In the genomic region with DNA sequence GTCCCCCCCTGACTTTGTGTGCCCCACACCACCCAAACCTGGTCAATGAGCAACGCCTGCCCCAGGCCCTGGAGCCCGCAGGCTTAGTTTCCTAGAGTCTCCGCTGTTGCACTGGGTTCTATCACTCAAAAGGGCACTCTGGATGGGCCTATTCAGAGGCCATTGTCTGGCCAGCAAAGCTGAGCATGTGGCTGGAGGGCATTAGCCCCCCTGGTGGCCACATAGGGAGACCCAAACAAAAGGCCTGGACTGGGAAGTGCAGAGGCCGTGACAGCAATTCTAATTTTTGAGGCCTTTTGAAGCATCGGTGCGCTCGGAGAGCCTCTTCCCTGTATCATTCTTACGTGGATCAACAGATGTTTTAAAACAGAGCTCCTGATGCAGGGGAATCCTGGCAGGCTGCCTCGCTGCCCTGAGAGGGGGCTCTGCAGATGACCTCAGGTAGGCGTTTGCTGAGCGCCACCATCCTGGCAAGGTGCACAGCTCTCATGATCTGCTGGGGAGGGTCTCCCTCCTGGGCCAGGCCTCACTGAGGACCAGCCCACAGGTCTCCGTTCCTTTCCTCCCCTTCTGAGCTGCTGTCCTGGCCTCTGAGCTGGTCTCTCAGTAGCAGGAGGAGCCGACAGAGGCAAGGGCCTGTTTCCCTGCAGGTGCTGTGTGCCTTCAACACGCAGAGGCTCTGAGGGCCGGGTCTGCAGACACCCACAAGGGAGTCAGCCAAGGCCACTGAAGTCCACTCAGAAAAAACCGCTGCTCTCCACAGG, we compare ENCODE assay signal across 24 cellular contexts.
"Had no signal": no experiment of that assay in that cellular context is flagged by ENCODE, and none has a peak within 500 bp of the region (broad histone marks: within the 10 kb centered on the region; RNA-seq: fewer than 3 reads in every experiment).

No MANE protein-coding gene starts in this region.

- H3K27ac ChIP-seq: cardiac muscle cell, epithelial cell of prostate, psoas muscle, skin epidermis had no signal

- H3K4me3 ChIP-seq: cardiac muscle cell, psoas muscle, skin epidermis had no signal

- H3K36me3 ChIP-seq: cardiac muscle cell had no signal

- H3K36me3 Mint-ChIP-seq: activated naive CD8-positive, alpha-beta T cell treated with anti-CD3 and anti-CD28 coated beads for 36 hours had no signal

- H3K9me3 Mint-ChIP-seq: activated CD4-positive, alpha-beta T cell treated with anti-CD3 and anti-CD28 coated beads, Interleukin-2, amount 10 ng/mL, durations not matched to agents 7 days and 5 days; activated naive CD8-positive, alpha-beta T cell treated with anti-CD3 and anti-CD28 coated beads for 36 hours; activated T-cell treated with anti-CD3 and anti-CD28 coated beads, Interleukin-2, amount 50 U/mL, for 72 hours; dendritic cell treated with granulocyte-macrophage colony-stimulating factor and Interleukin-4, amounts not matched to agents 40 ng/mL and 50 ng/mL, for 4 days; nephron had no signal

- ATAC-seq: activated CD4-positive, CD25-positive, alpha-beta regulatory T cell treated with anti-CD3 and anti-CD28 coated beads, Interleukin-2, amount 50 U/mL, for 24 hours; activated T-cell treated with anti-CD3 and anti-CD28 coated beads, Interleukin-2, amount 50 U/mL, for 72 hours; effector memory CD8-positive, alpha-beta T cell; left lobe of liver; psoas muscle; stimulated activated naive CD8-positive, alpha-beta T cell treated with anti-CD3 and anti-CD28 coated beads, Interleukin-15, amount 100 ng/mL, for 72 hours had no signal

- H3K27me3 Mint-ChIP-seq: activated CD4-positive, alpha-beta T cell treated with anti-CD3 and anti-CD28 coated beads, Interleukin-2, amount 10 ng/mL, durations not matched to agents 7 days and 5 days; activated naive CD8-positive, alpha-beta T cell treated with anti-CD3 and anti-CD28 coated beads for 36 hours; dendritic cell treated with granulocyte-macrophage colony-stimulating factor and Interleukin-4, amounts not matched to agents 40 ng/mL and 50 ng/mL, for 4 days; stimulated activated naive CD8-positive, alpha-beta T cell treated with anti-CD3 and anti-CD28 coated beads, Interleukin-15, amount 100 ng/mL, for 72 hours had no signal

- H3K27ac Mint-ChIP-seq: activated CD4-positive, alpha-beta T cell treated with anti-CD3 and anti-CD28 coated beads, Interleukin-2, amount 10 ng/mL, durations not matched to agents 7 days and 5 days; activated naive CD8-positive, alpha-beta T cell treated with anti-CD3 and anti-CD28 coated beads for 36 hours; activated T-cell treated with anti-CD3 and anti-CD28 coated beads, Interleukin-2, amount 50 U/mL, for 72 hours; dendritic cell treated with granulocyte-macrophage colony-stimulating factor and Interleukin-4, amounts not matched to agents 40 ng/mL and 50 ng/mL, for 4 days; effector memory CD8-positive, alpha-beta T cell; nephron; stimulated activated naive CD8-positive, alpha-beta T cell treated with anti-CD3 and anti-CD28 coated beads, Interleukin-15, amount 100 ng/mL, for 72 hours had no signal

- H3K9me3 ChIP-seq: psoas muscle had no signal

- FAIRE-seq: kidney had no signal

- H3K27me3 ChIP-seq: cardiac muscle cell had no signal

- H3K4me1 ChIP-seq: psoas muscle had no signal

- H3K4me3 Mint-ChIP-seq: activated CD4-positive, alpha-beta T cell treated with anti-CD3 and anti-CD28 coated beads, Interleukin-2, amount 10 ng/mL, durations not matched to agents 7 days and 5 days; activated naive CD8-positive, alpha-beta T cell treated with anti-CD3 and anti-CD28 coated beads for 36 hours; activated T-cell treated with anti-CD3 and anti-CD28 coated beads, Interleukin-2, amount 50 U/mL, for 72 hours; dendritic cell treated with granulocyte-macrophage colony-stimulating factor and Interleukin-4, amounts not matched to agents 40 ng/mL and 50 ng/mL, for 4 days; effector memory CD8-positive, alpha-beta T cell; nephron; stimulated activated naive CD8-positive, alpha-beta T cell treated with anti-CD3 and anti-CD28 coated beads, Interleukin-15, amount 100 ng/mL, for 72 hours had no signal

- DNase-seq: activated CD4-positive, alpha-beta T cell treated with anti-CD3 and anti-CD28 coated beads, Interleukin-2, amount 10 ng/mL, durations not matched to agents 7 days and 5 days; activated CD8-positive, alpha-beta memory T cell treated with anti-CD3 and anti-CD28 coated beads for 24 hours; activated naive CD8-positive, alpha-beta T cell treated with anti-CD3 and anti-CD28 coated beads for 36 hours; activated T-cell treated with anti-CD3 and anti-CD28 coated beads, Interleukin-2, amount 50 U/mL, for 72 hours; amniotic stem cell; effector memory CD8-positive, alpha-beta T cell; foreskin fibroblast; hypothalamus; kidney; midbrain; psoas muscle; right cardiac atrium; stimulated activated CD4-positive, alpha-beta T cell treated with anti-CD3 and anti-CD28 coated beads, Interleukin-15, amount 100 ng/mL, for 24 hours; stimulated activated CD4-positive, alpha-beta T cell treated with anti-CD3 and anti-CD28 coated beads, Interleukin-2, amount 100 ng/mL, for 48 hours; stimulated activated naive CD8-positive, alpha-beta T cell treated with anti-CD3 and anti-CD28 coated beads, Interleukin-15, amount 100 ng/mL, for 72 hours; T1000; trophoblast cell had no signal

- H3K4me1 Mint-ChIP-seq: activated CD4-positive, alpha-beta T cell treated with anti-CD3 and anti-CD28 coated beads, Interleukin-2, amount 10 ng/mL, durations not matched to agents 7 days and 5 days; activated naive CD8-positive, alpha-beta T cell treated with anti-CD3 and anti-CD28 coated beads for 36 hours; stimulated activated naive CD8-positive, alpha-beta T cell treated with anti-CD3 and anti-CD28 coated beads, Interleukin-15, amount 100 ng/mL, for 72 hours had no signal
